15 cellular contexts compared by ENCODE assay signal in genomic region chr18:48328473-48329205, GRCh38.
A peak's percentile ranks its signal among the peaks of the same experiment; 100 is the strongest.
DNase-seq lines count a peak whose midpoint lies in the region; ATAC-seq, FAIRE-seq and TF ChIP-seq lines count a peak whose summit lies in the region.
"Had no signal": no experiment of that assay in that cellular context is flagged by ENCODE, and none has a peak within 500 bp of the region (broad histone marks: within the 10 kb centered on the region; RNA-seq: fewer than 3 reads in every experiment).

No MANE protein-coding gene starts in this region.

- CTCF ChIA-PET in MCF 10A (lab: Yijun Ruan, JAX) = interaction anchor here (0.7 to 1.3 kb wide), 2 partner anchors 43 to 83 kb away, joined by 3 read pairs; no protein-coding TSS in a partner anchor

- H3K4me3 ChIP-seq in breast epithelium (no peak overlapping the region), keratinocyte (ENCODE audit: control insufficient read depth in 2 of 3, extremely low read depth in 1 of 3, insufficient read depth in 2 of 3, low read depth in 1 of 3, low read length in 3 of 3) (no peak overlapping the region), tibial nerve (no peak overlapping the region)
- H3K4me3 ChIP-seq: colonic mucosa, left lung had no signal

- no peaks in the 10 kb centered on the region for H3K36me3 Mint-ChIP-seq in MCF 10A (ENCODE audit: insufficient read depth, unreplicated experiment)
- H3K36me3 Mint-ChIP-seq: activated CD4-positive, alpha-beta memory T cell treated with anti-CD3 and anti-CD28 coated beads for 36 hours had no signal

- ATAC-seq in GM18498 (IDR thresholded peaks at IDR 0.05; ENCODE audit: unreplicated experiment) = no peak
- ATAC-seq in HG02884 (IDR thresholded peaks at IDR 0.05; ENCODE audit: unreplicated experiment) = no peak
- ATAC-seq: left lung had no signal

- H3K9ac ChIP-seq in keratinocyte (ENCODE audit: control insufficient read depth, extremely low read depth, insufficient read depth, low read length) = no peak overlapping the region

- 87 to 91% methylated on average over 7 of the region's 7 CpGs for WGBS in tibial nerve, 2 donors

- H3K4me3 Mint-ChIP-seq in MCF 10A (ENCODE audit: unreplicated experiment) = no peak overlapping the region
- H3K4me3 Mint-ChIP-seq: activated CD4-positive, alpha-beta memory T cell treated with anti-CD3 and anti-CD28 coated beads for 36 hours; T-helper 2 cell treated with Interferon-gamma antibody and Interleukin-4, amounts not matched to agents 5 μg/mL and 100 μg/mL, for 36 hours had no signal

- no peak overlapping the region for H2AFZ ChIP-seq in keratinocyte (ENCODE audit: control insufficient read depth, low read length)

- H3K9me3 ChIP-seq in breast epithelium = no peaks in the 10 kb centered on the region
- no peaks in the 10 kb centered on the region for H3K9me3 ChIP-seq in keratinocyte (ENCODE audit: control insufficient read depth, low read depth, low read length)
- H3K9me3 ChIP-seq in tibial nerve = no peaks in the 10 kb centered on the region
- H3K9me3 ChIP-seq: colonic mucosa, left lung had no signal

- H3K9me3 Mint-ChIP-seq in MCF 10A (ENCODE audit: unreplicated experiment) = no peaks in the 10 kb centered on the region
- H3K9me3 Mint-ChIP-seq: activated CD4-positive, alpha-beta memory T cell treated with anti-CD3 and anti-CD28 coated beads for 36 hours; T-helper 2 cell treated with Interferon-gamma antibody and Interleukin-4, amounts not matched to agents 5 μg/mL and 100 μg/mL, for 36 hours had no signal

- H3K27ac Mint-ChIP-seq in MCF 10A (ENCODE audit: low read depth, unreplicated experiment) = peak overlapping the region; percentile 88
- H3K27ac Mint-ChIP-seq: activated CD4-positive, alpha-beta memory T cell treated with anti-CD3 and anti-CD28 coated beads for 36 hours; T-helper 2 cell treated with Interferon-gamma antibody and Interleukin-4, amounts not matched to agents 5 μg/mL and 100 μg/mL, for 36 hours had no signal

- POLR2A ChIA-PET in MCF 10A (lab: Yijun Ruan, JAX) = interaction anchor here (2.2 kb wide), 1 partner anchor 11 kb away, joined by 5 read pairs; no protein-coding TSS in a partner anchor

- H3K36me3 ChIP-seq in breast epithelium (no peaks in the 10 kb centered on the region), keratinocyte (ENCODE audit: control insufficient read depth in 2 of 2, extremely low read depth in 1 of 2, insufficient read depth in 2 of 2, low read length in 2 of 2) (no peaks in the 10 kb centered on the region), tibial nerve (no peaks in the 10 kb centered on the region)
- H3K36me3 ChIP-seq: colonic mucosa, left lung had no signal

- dilution Hi-C loops in keratinocyte (cut with MboI; ENCODE audit: extremely low pct_ligation_motif_present, low sequenced_read_pairs) = no loop called here

- H3K27me3 Mint-ChIP-seq in MCF 10A (ENCODE audit: insufficient read depth, unreplicated experiment) = no peaks in the 10 kb centered on the region

- BruUV-seq in MCF 10A (replicated peaks; lab: Mats Ljungman, UMichigan) = no TSS peak

- H3K9me1 ChIP-seq in keratinocyte (ENCODE audit: control insufficient read depth, extremely low read depth, insufficient read depth, low read length) = no peaks in the 10 kb centered on the region

- DNase-seq in MCF 10A (ENCODE audit: unreplicated experiment) = peak; percentile 26
- DNase-seq in breast epithelium (ENCODE audit: low spot score in 2 of 2) = no peak
- DNase-seq in astrocyte of the hippocampus (ENCODE audit: low read depth, low spot score) = peak; percentile 71
- no peak for DNase-seq in keratinocyte (ENCODE audit: low read depth, low spot score)
- DNase-seq in tibial nerve (ENCODE audit: low spot score in 2 of 2) = no peak
- DNase-seq in D341Med (ENCODE audit: low spot score) = no peak
- DNase-seq: activated CD4-positive, alpha-beta memory T cell treated with anti-CD3 and anti-CD28 coated beads for 36 hours; colonic mucosa; DMS 273 treated with DMSO at 0.1 percent for 48 hours; left lung; NCI-H446 treated with DMSO at 0.1 percent for 48 hours had no signal

- H3K4me1 ChIP-seq in breast epithelium (peaks cover 0 to 4% of the 10 kb centered on the region in 2 donors), keratinocyte (ENCODE audit: control insufficient read depth, extremely low read depth, insufficient read depth, low read length) (peaks cover 60% of the 10 kb centered on the region), tibial nerve (peaks cover 0 to 18% (median 0%) of the 10 kb centered on the region in 4 donors)
- H3K4me1 ChIP-seq: colonic mucosa, left lung had no signal

- no peak for TF ChIP-seq POLR2A in breast epithelium (IDR thresholded peaks at IDR 0.05)
- no peak for TF ChIP-seq POLR2A in tibial nerve (IDR thresholded peaks at IDR 0.05)

- intact Hi-C loops in MCF 10A (cut with micrococcal nuclease) (loop anchor here (5.0 kb wide), 1 partner anchor 84 kb away; no protein-coding TSS in a partner anchor), breast epithelium (cut with DNase I; ENCODE audit: low total_unique reads) (no loop called here)

- TF ChIP-seq EP300 in tibial nerve (IDR thresholded peaks at IDR 0.05) = no peak

- H3K4me2 ChIP-seq in keratinocyte (ENCODE audit: control insufficient read depth, extremely low read depth, insufficient read depth, low read depth, low read length) = peak overlapping the region; percentile 6

- TF ChIP-seq CTCF in MCF 10A (IDR thresholded peaks at IDR 0.05; ENCODE audit: unreplicated experiment) = no peak
- no peak for TF ChIP-seq CTCF in breast epithelium (IDR thresholded peaks at IDR 0.05)
- TF ChIP-seq CTCF in keratinocyte (optimal IDR thresholded peaks at IDR 0.05 in 1 of 3, IDR thresholded peaks at IDR 0.05 in 1 of 3, conservative IDR thresholded peaks at IDR 0.05 in 1 of 3; ENCODE audit: extremely low read depth in 1 of 3, insufficient read depth in 2 of 3, low read length in 3 of 3) = no peak
- no peak for TF ChIP-seq CTCF in tibial nerve (IDR thresholded peaks at IDR 0.05)

- peaks cover 48% of the 10 kb centered on the region for H3K4me1 Mint-ChIP-seq in MCF 10A (ENCODE audit: insufficient read depth, unreplicated experiment)

- H3K27ac ChIP-seq in breast epithelium (no peak overlapping the region), keratinocyte (ENCODE audit: control insufficient read depth, insufficient read depth, low read length) (peak overlapping the region; percentile 57), tibial nerve (no peak overlapping the region)
- H3K27ac ChIP-seq: colonic mucosa, HL-60, left lung had no signal

- H3K27me3 ChIP-seq in breast epithelium (no peaks in the 10 kb centered on the region), keratinocyte (ENCODE audit: control insufficient read depth, extremely low read depth, insufficient read depth, low read length) (no peaks in the 10 kb centered on the region), tibial nerve (no peaks in the 10 kb centered on the region)
- H3K27me3 ChIP-seq: colonic mucosa, left lung had no signal

- peak; percentile 79 for FAIRE-seq in keratinocyte (lab: Jason Lieb, UNC)

- H3K79me2 ChIP-seq in keratinocyte (ENCODE audit: control insufficient read depth, insufficient read depth, low read length) = no peaks in the 10 kb centered on the region

- H4K20me1 ChIP-seq in keratinocyte (ENCODE audit: control insufficient read depth, extremely low read depth, insufficient read depth, low read length) = no peaks in the 10 kb centered on the region

Comparison
In these comparisons a context has a peak if more than half of its experiments do, and no peak if none do; other contexts are left out.
1. DNase-seq: peak in MCF 10A (single experiment) and astrocyte of the hippocampus (single experiment); none in breast epithelium (0 of 2), keratinocyte (single experiment), tibial nerve (0 of 2) and D341Med (single experiment).